ENCODE assay signal across 1 cellular context in genomic region chr21:39314155-39315027, GRCh38.
TF ChIP-seq lines count a peak whose summit lies in the region.

No MANE protein-coding gene starts in this region.

TF ChIP-seq in K562, 482 proteins besides CTCF, POLR2A, EP300 and RAD21 (continued from another document and continues in another):
- peak; percentile 76 for TF ChIP-seq PATZ1 (CRISPR knock-in tag; IDR thresholded peaks at IDR 0.05; ENCODE audit: borderline replicate concordance)
- peak; percentile 15; the same call in 1 of the 2 replicates for TF ChIP-seq KAT7 (CRISPR knock-in tag; IDR thresholded peaks at IDR 0.05; ENCODE audit: borderline replicate concordance)
- 0 out of 2 replicates have a peak, but pooled peaks have one; percentile 32 for TF ChIP-seq HMG20B (CRISPR knock-in tag; IDR thresholded peaks at IDR 0.05)
- 0 out of 2 replicates have a peak, but pooled peaks have one; percentile 1 for TF ChIP-seq TGIF2 (CRISPR knock-in tag; IDR thresholded peaks at IDR 0.05)
- TF ChIP-seq E2F3 (CRISPR knock-in tag; IDR thresholded peaks at IDR 0.05): no peak
- TF ChIP-seq RBFOX2 (IDR thresholded peaks at IDR 0.05; ENCODE audit: low read depth, low read length): peak; percentile 54
- TF ChIP-seq, protein P1, sequence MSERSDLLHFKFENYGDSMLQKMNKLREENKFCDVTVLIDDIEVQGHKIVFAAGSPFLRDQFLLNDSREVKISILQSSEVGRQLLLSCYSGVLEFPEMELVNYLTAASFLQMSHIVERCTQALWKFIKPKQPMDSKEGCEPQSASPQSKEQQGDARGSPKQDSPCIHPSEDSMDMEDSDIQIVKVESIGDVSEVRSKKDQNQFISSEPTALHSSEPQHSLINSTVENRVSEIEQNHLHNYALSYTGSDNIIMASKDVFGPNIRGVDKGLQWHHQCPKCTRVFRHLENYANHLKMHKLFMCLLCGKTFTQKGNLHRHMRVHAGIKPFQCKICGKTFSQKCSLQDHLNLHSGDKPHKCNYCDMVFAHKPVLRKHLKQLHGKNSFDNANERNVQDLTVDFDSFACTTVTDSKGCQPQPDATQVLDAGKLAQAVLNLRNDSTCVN (CRISPR knock-in tag; IDR thresholded peaks at IDR 0.05): 0 out of 2 replicates have a peak, but pooled peaks have one; percentile 72
- no peak for TF ChIP-seq POLR3A (IDR thresholded peaks at IDR 0.05; ENCODE audit: borderline replicate concordance, extremely low read depth, insufficient read depth, insufficient read length)
- no peak for TF ChIP-seq ZNF583 (CRISPR knock-in tag; IDR thresholded peaks at IDR 0.05)
- TF ChIP-seq POLR3G (IDR thresholded peaks at IDR 0.05; ENCODE audit: extremely low read depth, insufficient read length, insufficient replicate concordance): no peak
- 0 out of 2 replicates have a peak, but pooled peaks have one; percentile 14 for TF ChIP-seq MGA (IDR thresholded peaks at IDR 0.05)
- TF ChIP-seq, protein P2, sequence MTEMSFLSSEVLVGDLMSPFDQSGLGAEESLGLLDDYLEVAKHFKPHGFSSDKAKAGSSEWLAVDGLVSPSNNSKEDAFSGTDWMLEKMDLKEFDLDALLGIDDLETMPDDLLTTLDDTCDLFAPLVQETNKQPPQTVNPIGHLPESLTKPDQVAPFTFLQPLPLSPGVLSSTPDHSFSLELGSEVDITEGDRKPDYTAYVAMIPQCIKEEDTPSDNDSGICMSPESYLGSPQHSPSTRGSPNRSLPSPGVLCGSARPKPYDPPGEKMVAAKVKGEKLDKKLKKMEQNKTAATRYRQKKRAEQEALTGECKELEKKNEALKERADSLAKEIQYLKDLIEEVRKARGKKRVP (CRISPR knock-in tag; IDR thresholded peaks at IDR 0.05): peak; percentile 23; the same call in 1 of the 2 replicates
- TF ChIP-seq PRDM10 (IDR thresholded peaks at IDR 0.05; ENCODE audit: partially characterized antibody): peak; percentile 14
- TF ChIP-seq ZNF57 (CRISPR knock-in tag; IDR thresholded peaks at IDR 0.05): 0 out of 2 replicates have a peak, but pooled peaks have one; percentile 48
- TF ChIP-seq NRF1 (conservative IDR thresholded peaks at IDR 0.05 in 1 of 2, IDR thresholded peaks at IDR 0.05 in 1 of 2): peak; percentile 67 to 70
- no peak for TF ChIP-seq NR2C2 (CRISPR knock-in tag; IDR thresholded peaks at IDR 0.05)
- TF ChIP-seq NR2C2 (tag; IDR thresholded peaks at IDR 0.05): no peak; the same call in 1 of the 2 replicates
- peak; percentile 54; the same call in 1 of the 2 replicates for TF ChIP-seq SP1 (CRISPR knock-in tag; IDR thresholded peaks at IDR 0.05)
- 0 out of 2 replicates have a peak, but pooled peaks have one; percentile 21 for TF ChIP-seq ZNF766 (CRISPR knock-in tag; conservative IDR thresholded peaks at IDR 0.05)
- peak; percentile 88 for TF ChIP-seq CHD1 (IDR thresholded peaks at IDR 0.05; ENCODE audit: low read length)
- TF ChIP-seq RBM22 (IDR thresholded peaks at IDR 0.05; ENCODE audit: low read depth, low read length, poor library complexity, severe bottlenecking): peak; percentile 5
- TF ChIP-seq, protein P3, sequence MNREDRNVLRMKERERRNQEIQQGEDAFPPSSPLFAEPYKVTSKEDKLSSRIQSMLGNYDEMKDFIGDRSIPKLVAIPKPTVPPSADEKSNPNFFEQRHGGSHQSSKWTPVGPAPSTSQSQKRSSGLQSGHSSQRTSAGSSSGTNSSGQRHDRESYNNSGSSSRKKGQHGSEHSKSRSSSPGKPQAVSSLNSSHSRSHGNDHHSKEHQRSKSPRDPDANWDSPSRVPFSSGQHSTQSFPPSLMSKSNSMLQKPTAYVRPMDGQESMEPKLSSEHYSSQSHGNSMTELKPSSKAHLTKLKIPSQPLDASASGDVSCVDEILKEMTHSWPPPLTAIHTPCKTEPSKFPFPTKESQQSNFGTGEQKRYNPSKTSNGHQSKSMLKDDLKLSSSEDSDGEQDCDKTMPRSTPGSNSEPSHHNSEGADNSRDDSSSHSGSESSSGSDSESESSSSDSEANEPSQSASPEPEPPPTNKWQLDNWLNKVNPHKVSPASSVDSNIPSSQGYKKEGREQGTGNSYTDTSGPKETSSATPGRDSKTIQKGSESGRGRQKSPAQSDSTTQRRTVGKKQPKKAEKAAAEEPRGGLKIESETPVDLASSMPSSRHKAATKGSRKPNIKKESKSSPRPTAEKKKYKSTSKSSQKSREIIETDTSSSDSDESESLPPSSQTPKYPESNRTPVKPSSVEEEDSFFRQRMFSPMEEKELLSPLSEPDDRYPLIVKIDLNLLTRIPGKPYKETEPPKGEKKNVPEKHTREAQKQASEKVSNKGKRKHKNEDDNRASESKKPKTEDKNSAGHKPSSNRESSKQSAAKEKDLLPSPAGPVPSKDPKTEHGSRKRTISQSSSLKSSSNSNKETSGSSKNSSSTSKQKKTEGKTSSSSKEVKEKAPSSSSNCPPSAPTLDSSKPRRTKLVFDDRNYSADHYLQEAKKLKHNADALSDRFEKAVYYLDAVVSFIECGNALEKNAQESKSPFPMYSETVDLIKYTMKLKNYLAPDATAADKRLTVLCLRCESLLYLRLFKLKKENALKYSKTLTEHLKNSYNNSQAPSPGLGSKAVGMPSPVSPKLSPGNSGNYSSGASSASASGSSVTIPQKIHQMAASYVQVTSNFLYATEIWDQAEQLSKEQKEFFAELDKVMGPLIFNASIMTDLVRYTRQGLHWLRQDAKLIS (CRISPR knock-in tag; IDR thresholded peaks at IDR 0.05): peak; percentile 21; the same call in 1 of the 2 replicates
- TF ChIP-seq POLR2AphosphoS5 (IDR thresholded peaks at IDR 0.05; ENCODE audit: control insufficient read depth, insufficient read depth, low read depth, low read length): peak; percentile 43; the same call in 1 of the 2 replicates
- TF ChIP-seq, protein P4, sequence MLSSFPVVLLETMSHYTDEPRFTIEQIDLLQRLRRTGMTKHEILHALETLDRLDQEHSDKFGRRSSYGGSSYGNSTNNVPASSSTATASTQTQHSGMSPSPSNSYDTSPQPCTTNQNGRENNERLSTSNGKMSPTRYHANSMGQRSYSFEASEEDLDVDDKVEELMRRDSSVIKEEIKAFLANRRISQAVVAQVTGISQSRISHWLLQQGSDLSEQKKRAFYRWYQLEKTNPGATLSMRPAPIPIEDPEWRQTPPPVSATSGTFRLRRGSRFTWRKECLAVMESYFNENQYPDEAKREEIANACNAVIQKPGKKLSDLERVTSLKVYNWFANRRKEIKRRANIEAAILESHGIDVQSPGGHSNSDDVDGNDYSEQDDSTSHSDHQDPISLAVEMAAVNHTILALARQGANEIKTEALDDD (IDR thresholded peaks at IDR 0.05): peak; percentile 53
- TF ChIP-seq ZBTB7A (IDR thresholded peaks at IDR 0.05; ENCODE audit: borderline replicate concordance, control insufficient read depth, low read depth, low read length): peak; percentile 2; the same call in 1 of the 2 replicates
- TF ChIP-seq SAFB (IDR thresholded peaks at IDR 0.05; ENCODE audit: borderline replicate concordance, low read depth, low read length): no peak
- peak; percentile 92 for TF ChIP-seq GTF2E2 (tag; IDR thresholded peaks at IDR 0.05)
- TF ChIP-seq CBFB (CRISPR knock-in tag; IDR thresholded peaks at IDR 0.05): peak; percentile 81; the same call in 1 of the 2 replicates
- 0 out of 2 replicates have a peak, but pooled peaks have one; percentile 66 for TF ChIP-seq ZNF165 (CRISPR knock-in tag; IDR thresholded peaks at IDR 0.05; ENCODE audit: borderline replicate concordance)
